ENCODE assay signal across 25 cellular contexts in the genomic region with DNA sequence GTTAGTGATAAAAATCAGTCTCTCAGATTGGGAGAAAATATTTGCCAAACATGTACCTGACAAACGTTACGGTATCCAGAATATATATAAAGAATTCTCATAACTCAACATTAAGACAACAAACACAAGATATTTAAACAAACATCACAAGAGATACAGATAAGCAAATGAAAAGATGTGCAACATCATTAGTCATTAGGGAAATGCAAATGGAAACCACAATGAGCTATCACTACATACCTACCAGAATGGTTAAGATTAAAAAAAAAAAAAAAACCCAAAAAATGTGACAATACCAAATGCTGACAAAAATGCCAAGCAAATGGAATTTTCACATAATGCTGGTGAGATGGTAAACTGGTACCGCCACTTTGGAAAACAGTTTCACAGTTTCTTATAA.
"Had no signal": no experiment of that assay in that cellular context is flagged by ENCODE, and none has a peak within 500 bp of the region (broad histone marks: within the 10 kb centered on the region; RNA-seq: fewer than 3 reads in every experiment).

No MANE protein-coding gene starts in this region.

- H3K9me3 Mint-ChIP-seq: effector memory CD8-positive, alpha-beta T cell; immature natural killer cell; natural killer cell; stimulated activated effector memory CD8-positive, alpha-beta T cell treated with anti-CD3 and anti-CD28 coated beads, Interleukin-12 subunit alpha, Interleukin-12 subunit beta, amount 100 ng/mL, for 72 hours had no signal

- H3K27ac ChIP-seq: lower lobe of right lung, ovary, psoas muscle, sigmoid colon, testis, tibial nerve, upper lobe of left lung had no signal

- H3K4me1 ChIP-seq: lower lobe of right lung, psoas muscle, sigmoid colon, testis, tibial nerve, upper lobe of left lung had no signal

- H3K4me3 Mint-ChIP-seq: effector memory CD8-positive, alpha-beta T cell; immature natural killer cell; natural killer cell; stimulated activated effector memory CD8-positive, alpha-beta T cell treated with anti-CD3 and anti-CD28 coated beads, Interleukin-12 subunit alpha, Interleukin-12 subunit beta, amount 100 ng/mL, for 72 hours had no signal

- H3K9me3 ChIP-seq: lower lobe of right lung, ovary, psoas muscle, sigmoid colon, testis, tibial nerve, upper lobe of left lung had no signal

- FAIRE-seq: endometrium, frontal cortex, keratinocyte, urothelium cell line had no signal

- H3K4me3 ChIP-seq: lower lobe of right lung, ovary, psoas muscle, sigmoid colon, testis, tibial nerve, upper lobe of left lung had no signal

- DNase-seq: cortex of kidney; effector memory CD8-positive, alpha-beta T cell; hypothalamus; immature natural killer cell; left ventricle myocardium superior; lower lobe of right lung; natural killer cell; occipital lobe; ovary; posterior cingulate gyrus; psoas muscle; right cardiac atrium; sigmoid colon; stimulated activated CD4-positive, alpha-beta T cell treated with anti-CD3 and anti-CD28 coated beads, Interleukin-2, amount 100 ng/mL, for 24 hours; stimulated activated CD4-positive, alpha-beta T cell treated with anti-CD3 and anti-CD28 coated beads, Interleukin-4, amount 100 ng/mL, for 24 hours; stimulated activated naive CD4-positive, alpha-beta T cell treated with Interleukin-2 at 50 U/mL for 16 hours; substantia nigra; testis; upper lobe of left lung had no signal

- H3K27ac Mint-ChIP-seq: effector memory CD8-positive, alpha-beta T cell; immature natural killer cell; natural killer cell; stimulated activated effector memory CD8-positive, alpha-beta T cell treated with anti-CD3 and anti-CD28 coated beads, Interleukin-12 subunit alpha, Interleukin-12 subunit beta, amount 100 ng/mL, for 72 hours had no signal

- H3K27me3 Mint-ChIP-seq: effector memory CD8-positive, alpha-beta T cell had no signal

- H3K36me3 ChIP-seq: ovary had no signal

- H3K27me3 ChIP-seq: ovary, sigmoid colon, testis, tibial nerve, upper lobe of left lung had no signal
